8 cellular contexts compared by ENCODE assay signal in genomic region chrX:141175786-141176185, GRCh38. TPM values are rescaled to one million over a fixed set of nuclear protein-coding genes. Genes with fewer than 3 reads are reported as not detected.
A peak's percentile ranks its signal among the peaks of the same experiment; 100 is the strongest.
DNase-seq lines count a peak whose midpoint lies in the region; ATAC-seq and TF ChIP-seq lines count a peak whose summit lies in the region.

No MANE protein-coding gene starts in this region.

- ATAC-seq in stimulated activated naive CD8-positive, alpha-beta T cell treated with anti-CD3 and anti-CD28 coated beads, Interleukin-15, Interleukin-2, amounts not matched to agents 100 U/mL and 50 U/mL, for 24 hours, result no peak
- ATAC-seq in HG03469 (IDR thresholded peaks at IDR 0.05; ENCODE audit: unreplicated experiment), result no peak

- DNase-seq in stimulated activated naive CD8-positive, alpha-beta T cell treated with anti-CD3 and anti-CD28 coated beads, Interleukin-15, Interleukin-2, amounts not matched to agents 100 U/mL and 50 U/mL, for 24 hours, result no peak
- DNase-seq in coronary artery (ENCODE audit: low spot score) (no peak), mesothelial cell of epicardium (ENCODE audit: low spot score in 2 of 2, unreplicated experiment in 2 of 2) (no peak), NCI-H2227 treated with DMSO at 0.1 percent for 48 hours (lab: John Stamatoyannopoulos, UW) (no peak), posterior vena cava (ENCODE audit: low spot score) (no peak), SKM-1 (lab: John Stamatoyannopoulos, UW; ENCODE audit: unreplicated experiment) (no peak)

- H3K27ac Mint-ChIP-seq in stimulated activated naive CD8-positive, alpha-beta T cell treated with anti-CD3 and anti-CD28 coated beads, Interleukin-15, Interleukin-2, amounts not matched to agents 100 ng/mL and 50 ng/mL, for 24 hours, result no peak overlapping the region
- H3K27ac Mint-ChIP-seq in mesothelial cell of epicardium, result peak overlapping the region; percentile 67

- H3K27ac ChIP-seq in coronary artery, result peak overlapping the region; percentile 72 to 84

- peaks cover 8% of the 10 kb centered on the region for H3K27me3 Mint-ChIP-seq in stimulated activated naive CD8-positive, alpha-beta T cell treated with anti-CD3 and anti-CD28 coated beads, Interleukin-15, Interleukin-2, amounts not matched to agents 100 ng/mL and 50 ng/mL, for 24 hours
- H3K27me3 Mint-ChIP-seq in mesothelial cell of epicardium (ENCODE audit: low read depth), result no peaks in the 10 kb centered on the region

- intact Hi-C loops in posterior vena cava (cut with DNase I), result no loop called here

- H3K36me3 Mint-ChIP-seq in stimulated activated naive CD8-positive, alpha-beta T cell treated with anti-CD3 and anti-CD28 coated beads, Interleukin-15, Interleukin-2, amounts not matched to agents 100 ng/mL and 50 ng/mL, for 24 hours (ENCODE audit: low read depth), result no peaks in the 10 kb centered on the region
- peaks cover 3% of the 10 kb centered on the region for H3K36me3 Mint-ChIP-seq in mesothelial cell of epicardium

- H3K4me3 Mint-ChIP-seq in stimulated activated naive CD8-positive, alpha-beta T cell treated with anti-CD3 and anti-CD28 coated beads, Interleukin-15, Interleukin-2, amounts not matched to agents 100 ng/mL and 50 ng/mL, for 24 hours, result peak overlapping the region; percentile 68
- H3K4me3 Mint-ChIP-seq in mesothelial cell of epicardium, result peak overlapping the region; percentile 81

- H3K4me1 Mint-ChIP-seq in stimulated activated naive CD8-positive, alpha-beta T cell treated with anti-CD3 and anti-CD28 coated beads, Interleukin-15, Interleukin-2, amounts not matched to agents 100 ng/mL and 50 ng/mL, for 24 hours (ENCODE audit: low read depth), result no peaks in the 10 kb centered on the region
- peaks cover 9% of the 10 kb centered on the region for H3K4me1 Mint-ChIP-seq in mesothelial cell of epicardium

- TF ChIP-seq CTCF in coronary artery (IDR thresholded peaks at IDR 0.05) (no peak), mesothelial cell of epicardium (IDR thresholded peaks at IDR 0.05; ENCODE audit: unreplicated experiment) (no peak)

- H3K9me3 Mint-ChIP-seq in stimulated activated naive CD8-positive, alpha-beta T cell treated with anti-CD3 and anti-CD28 coated beads, Interleukin-15, Interleukin-2, amounts not matched to agents 100 ng/mL and 50 ng/mL, for 24 hours, result no peaks in the 10 kb centered on the region
- H3K9me3 Mint-ChIP-seq in mesothelial cell of epicardium, result peaks cover 32% of the 10 kb centered on the region

- H3K4me3 ChIP-seq in coronary artery, result peak overlapping the region; percentile 85

RNA-seq across cellular contexts. Expression of gene LDOC1, which starts 1.1 kb away (rescaled TPM):
- total RNA-seq in mesothelial cell of epicardium (52.2 to 54.9 TPM (median 54.2 TPM) in 3 replicates), posterior vena cava (10 to 100 TPM; 36.7 to 63.4 TPM)
